Comparison of ENCODE assay signal across 22 cellular contexts in the genomic region with DNA sequence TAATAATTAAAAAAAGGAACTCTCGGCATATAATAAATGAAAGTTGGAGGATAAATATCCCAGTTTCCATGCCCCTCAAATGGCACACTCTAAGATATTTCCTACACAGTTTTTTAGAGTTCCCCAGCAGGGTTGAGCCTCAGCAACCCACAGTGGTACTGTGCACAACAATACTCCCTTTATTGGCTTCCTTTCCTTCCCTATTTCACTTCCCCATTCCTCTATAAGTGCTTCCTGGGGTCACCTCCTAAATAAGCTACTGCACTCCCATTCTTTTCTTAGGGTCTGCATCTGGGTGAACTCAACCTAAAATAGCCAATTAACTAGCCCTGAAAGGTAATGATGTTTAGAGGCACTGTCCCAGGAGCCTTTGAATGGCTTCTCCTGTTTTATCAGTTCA.
"Had no signal": no experiment of that assay in that cellular context is flagged by ENCODE, and none has a peak within 500 bp of the region (broad histone marks: within the 10 kb centered on the region; RNA-seq: fewer than 3 reads in every experiment).

No MANE protein-coding gene starts in this region.

- H3K27ac Mint-ChIP-seq: activated B cell treated with CpG ODN at 0.5 μM for 24 hours; activated CD4-positive, alpha-beta memory T cell treated with anti-CD3 and anti-CD28 coated beads, Interleukin-2, amount 10 ng/mL, durations not matched to agents 7 days and 5 days; activated CD8-positive, alpha-beta memory T cell treated with anti-CD3 and anti-CD28 coated beads, Interleukin-2, amount 10 ng/mL, durations not matched to agents 7 days and 5 days; activated naive CD4-positive, alpha-beta T cell treated with anti-CD3 and anti-CD28 coated beads for 36 hours; activated T-cell treated with anti-CD3 and anti-CD28 coated beads, Interleukin-2, amount 50 U/mL, for 24 hours; natural killer cell treated with Interleukin-12 subunit alpha and Interleukin-12 subunit beta and Interleukin-15 and Interleukin-18, amount 100 ng/mL, for 72 hours; stimulated activated memory B cell treated with anti-CD40 and anti-IgM and Interleukin-4, amounts not matched to agents 10 μg/mL and 1 μg/mL and 100 μg/mL, for 72 hours; type B pancreatic cell had no signal

- H3K4me1 ChIP-seq: colonic mucosa, lower lobe of right lung, spleen, testis had no signal

- H3K4me3 Mint-ChIP-seq: activated B cell treated with CpG ODN at 0.5 μM for 24 hours; activated CD4-positive, alpha-beta memory T cell treated with anti-CD3 and anti-CD28 coated beads, Interleukin-2, amount 10 ng/mL, durations not matched to agents 7 days and 5 days; activated CD8-positive, alpha-beta memory T cell treated with anti-CD3 and anti-CD28 coated beads, Interleukin-2, amount 10 ng/mL, durations not matched to agents 7 days and 5 days; activated naive CD4-positive, alpha-beta T cell treated with anti-CD3 and anti-CD28 coated beads for 36 hours; activated T-cell treated with anti-CD3 and anti-CD28 coated beads, Interleukin-2, amount 50 U/mL, for 24 hours; central memory CD8-positive, alpha-beta T cell; natural killer cell treated with Interleukin-12 subunit alpha and Interleukin-12 subunit beta and Interleukin-15 and Interleukin-18, amount 100 ng/mL, for 72 hours; stimulated activated memory B cell treated with anti-CD40 and anti-IgM and Interleukin-4, amounts not matched to agents 10 μg/mL and 1 μg/mL and 100 μg/mL, for 72 hours; type B pancreatic cell had no signal

- H3K4me1 Mint-ChIP-seq: activated B cell treated with CpG ODN at 0.5 μM for 24 hours; activated CD4-positive, alpha-beta memory T cell treated with anti-CD3 and anti-CD28 coated beads, Interleukin-2, amount 10 ng/mL, durations not matched to agents 7 days and 5 days; activated CD8-positive, alpha-beta memory T cell treated with anti-CD3 and anti-CD28 coated beads, Interleukin-2, amount 10 ng/mL, durations not matched to agents 7 days and 5 days; central memory CD8-positive, alpha-beta T cell; stimulated activated memory B cell treated with anti-CD40 and anti-IgM and Interleukin-4, amounts not matched to agents 10 μg/mL and 1 μg/mL and 100 μg/mL, for 72 hours had no signal

- H3K27ac ChIP-seq: brain microvascular endothelial cell, colonic mucosa, lower lobe of right lung, testis had no signal

- DNase-seq: activated B cell treated with CpG ODN at 0.5 μM for 24 hours; activated CD4-positive, alpha-beta memory T cell treated with anti-CD3 and anti-CD28 coated beads, Interleukin-2, amount 10 ng/mL, durations not matched to agents 7 days and 5 days; activated CD4-positive, alpha-beta T cell treated with anti-CD3 and anti-CD28 coated beads for 4 hours; activated CD8-positive, alpha-beta memory T cell treated with anti-CD3 and anti-CD28 coated beads, Interleukin-2, amount 10 ng/mL, durations not matched to agents 7 days and 5 days; activated naive CD4-positive, alpha-beta T cell treated with anti-CD3 and anti-CD28 coated beads for 36 hours; activated T-cell treated with anti-CD3 and anti-CD28 coated beads, Interleukin-2, amount 50 U/mL, for 24 hours; anterior cingulate cortex; brain microvascular endothelial cell; colonic mucosa; hypothalamus; islet precursor cell; lower lobe of right lung; nucleus accumbens; posterior cingulate gyrus; retina; spleen; stimulated activated CD4-positive, alpha-beta T cell treated with anti-CD3 and anti-CD28 coated beads, Interleukin-4, amount 100 ng/mL, for 4 hours; testis had no signal

- H3K4me3 ChIP-seq: colonic mucosa, spleen, testis had no signal

- ATAC-seq: activated CD8-positive, alpha-beta memory T cell treated with anti-CD3 and anti-CD28 coated beads, Interleukin-2, amount 10 ng/mL, durations not matched to agents 7 days and 5 days; lower lobe of right lung; natural killer cell treated with Interleukin-12 subunit alpha and Interleukin-12 subunit beta and Interleukin-15 and Interleukin-18, amount 100 ng/mL, for 72 hours; stimulated activated memory B cell treated with anti-CD40 and anti-IgM and Interleukin-4, amounts not matched to agents 10 μg/mL and 1 μg/mL and 100 μg/mL, for 72 hours had no signal

- H3K36me3 Mint-ChIP-seq: activated CD8-positive, alpha-beta memory T cell treated with anti-CD3 and anti-CD28 coated beads, Interleukin-2, amount 10 ng/mL, durations not matched to agents 7 days and 5 days; natural killer cell treated with Interleukin-12 subunit alpha and Interleukin-12 subunit beta and Interleukin-15 and Interleukin-18, amount 100 ng/mL, for 72 hours; stimulated activated memory B cell treated with anti-CD40 and anti-IgM and Interleukin-4, amounts not matched to agents 10 μg/mL and 1 μg/mL and 100 μg/mL, for 72 hours; type B pancreatic cell had no signal

- H3K9me3 Mint-ChIP-seq: activated CD4-positive, alpha-beta memory T cell treated with anti-CD3 and anti-CD28 coated beads, Interleukin-2, amount 10 ng/mL, durations not matched to agents 7 days and 5 days; activated naive CD4-positive, alpha-beta T cell treated with anti-CD3 and anti-CD28 coated beads for 36 hours; activated T-cell treated with anti-CD3 and anti-CD28 coated beads, Interleukin-2, amount 50 U/mL, for 24 hours; central memory CD8-positive, alpha-beta T cell; stimulated activated memory B cell treated with anti-CD40 and anti-IgM and Interleukin-4, amounts not matched to agents 10 μg/mL and 1 μg/mL and 100 μg/mL, for 72 hours had no signal

- H3K27me3 Mint-ChIP-seq: activated B cell treated with CpG ODN at 0.5 μM for 24 hours; activated CD4-positive, alpha-beta memory T cell treated with anti-CD3 and anti-CD28 coated beads, Interleukin-2, amount 10 ng/mL, durations not matched to agents 7 days and 5 days; activated CD8-positive, alpha-beta memory T cell treated with anti-CD3 and anti-CD28 coated beads, Interleukin-2, amount 10 ng/mL, durations not matched to agents 7 days and 5 days; central memory CD8-positive, alpha-beta T cell; stimulated activated memory B cell treated with anti-CD40 and anti-IgM and Interleukin-4, amounts not matched to agents 10 μg/mL and 1 μg/mL and 100 μg/mL, for 72 hours had no signal

- H3K27me3 ChIP-seq: brain microvascular endothelial cell, colonic mucosa, spleen, testis had no signal

- H3K9me3 ChIP-seq: colonic mucosa, lower lobe of right lung, testis had no signal

- H3K36me3 ChIP-seq: brain microvascular endothelial cell, colonic mucosa, lower lobe of right lung, spleen had no signal
